In the genomic region with DNA sequence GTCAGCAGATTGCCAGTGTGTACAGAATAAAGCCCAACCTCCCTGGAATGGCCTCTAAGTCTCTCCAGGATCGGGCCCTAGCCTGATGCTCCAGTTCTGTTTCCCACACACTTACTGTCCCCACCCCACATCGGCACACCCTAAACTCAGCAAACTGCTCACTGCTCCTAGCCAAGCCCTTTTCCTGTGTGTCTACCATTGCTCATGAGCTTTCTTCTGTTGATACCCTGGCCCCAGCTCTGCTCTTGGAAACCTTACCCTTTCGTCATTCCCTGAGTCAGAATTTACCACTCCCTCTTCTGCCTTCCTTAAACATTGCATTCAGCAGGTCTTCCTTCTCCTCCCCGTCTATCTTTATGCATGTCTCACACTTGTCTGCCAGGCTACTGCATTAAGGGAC, we compare ENCODE assay signal across 1 cellular context.
TF ChIP-seq lines count a peak whose summit lies in the region.

No MANE protein-coding gene starts in this region.

TF ChIP-seq in IMR-90, 13 proteins besides CTCF, POLR2A, EP300 and RAD21:
- TF ChIP-seq CEBPB (IDR thresholded peaks at IDR 0.05; ENCODE audit: low read depth, low read length) (peak; percentile 76), MAZ (IDR thresholded peaks at IDR 0.05; ENCODE audit: borderline replicate concordance, low read depth, low read length) (peak; percentile 38; the same call in 1 of the 2 replicates), CHD1 (IDR thresholded peaks at IDR 0.05; ENCODE audit: low read depth, low read length) (no peak), MAFK (IDR thresholded peaks at IDR 0.05; ENCODE audit: low read depth, low read length) (0 out of 2 replicates have a peak, but pooled peaks have one; percentile 54), SMC3 (IDR thresholded peaks at IDR 0.05; ENCODE audit: low read depth, low read length) (peak; percentile 25; the same call in 1 of the 2 replicates), RCOR1 (IDR thresholded peaks at IDR 0.05; ENCODE audit: insufficient replicate concordance, low read length) (peak; percentile 78), FOS (IDR thresholded peaks at IDR 0.05; ENCODE audit: low read depth, low read length) (peak; percentile 54; the same call in 1 of the 2 replicates), NFE2L2 (IDR thresholded peaks at IDR 0.05; ENCODE audit: low read depth, low read length) (no peak)
- TF ChIP-seq, protein P1, sequence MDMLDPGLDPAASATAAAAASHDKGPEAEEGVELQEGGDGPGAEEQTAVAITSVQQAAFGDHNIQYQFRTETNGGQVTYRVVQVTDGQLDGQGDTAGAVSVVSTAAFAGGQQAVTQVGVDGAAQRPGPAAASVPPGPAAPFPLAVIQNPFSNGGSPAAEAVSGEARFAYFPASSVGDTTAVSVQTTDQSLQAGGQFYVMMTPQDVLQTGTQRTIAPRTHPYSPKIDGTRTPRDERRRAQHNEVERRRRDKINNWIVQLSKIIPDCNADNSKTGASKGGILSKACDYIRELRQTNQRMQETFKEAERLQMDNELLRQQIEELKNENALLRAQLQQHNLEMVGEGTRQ (IDR thresholded peaks at IDR 0.05; ENCODE audit: low read depth, low read length), result no peak
